ENCODE assay signal across 12 cellular contexts in genomic region chr6:32164295-32164694, GRCh38. TPM values are rescaled to one million over a fixed set of nuclear protein-coding genes. Genes with fewer than 3 reads are reported as not detected.
DNase-seq lines count a peak whose midpoint lies in the region; ATAC-seq, FAIRE-seq and TF ChIP-seq lines count a peak whose summit lies in the region.
"Had no signal": no experiment of that assay in that cellular context is flagged by ENCODE, and none has a peak within 500 bp of the region (broad histone marks: within the 10 kb centered on the region; RNA-seq: fewer than 3 reads in every experiment).

EGFL8 (plus strand) TSS chr6:32164595; CDS start chr6:32166166, 1,571 bp downstream.

- H3K79me2 ChIP-seq in K562 (ENCODE audit: control insufficient read depth, insufficient read depth, low read length): peaks cover 3% of the 10 kb centered on the region; the same call in 1 of the 3 replicates

- no peak for TF ChIP-seq RAD21 in K562 (CRISPR knock-in tag; conservative IDR thresholded peaks at IDR 0.05 in 1 of 2, IDR thresholded peaks at IDR 0.05 in 1 of 2)

- no peaks in the 10 kb centered on the region for H3K9me1 ChIP-seq in K562 (ENCODE audit: control insufficient read depth, insufficient read depth, low read length)

- TF ChIP-seq EP300 in K562 (IDR thresholded peaks at IDR 0.05; ENCODE audit: low read length) (no peak), stomach (IDR thresholded peaks at IDR 0.05) (no peak)

- in situ Hi-C loops in K562 (cut with MboI): no loop called here
- in situ Hi-C loops in HAP-1 (cut with MboI; ENCODE audit: low sequenced_read_pairs): no loop called here

- TF ChIP-seq POLR2A in K562 (conservative IDR thresholded peaks at IDR 0.05): no peak
- TF ChIP-seq POLR2A in stomach (IDR thresholded peaks at IDR 0.05): no peak

- DNase-seq in K562 (ENCODE audit: extremely low read depth in 1 of 4, low spot score in 3 of 4): no peak
- no peak for DNase-seq in stomach
- DNase-seq in hepatic stellate cell (ENCODE audit: low spot score): no peak
- no peak for DNase-seq in stimulated activated CD4-positive, alpha-beta T cell treated with anti-CD3 and anti-CD28 coated beads, Interleukin-1b, Interleukin-23, amount 100 ng/mL, for 48 hours
- DNase-seq in HAP-1 (ENCODE audit: low spot score in 2 of 2): no peak
- DNase-seq: activated CD8-positive, alpha-beta memory T cell treated with anti-CD3 and anti-CD28 coated beads, Interleukin-2, amount 50 U/mL, for 48 hours; CD4-positive, CD25-positive, alpha-beta regulatory T cell; NCI-H2081; retina had no signal

- H3K27me3 ChIP-seq in HUES64 (ENCODE audit: insufficient read depth, low read length) (no peaks in the 10 kb centered on the region), K562 (ENCODE audit: control insufficient read depth in 2 of 2, insufficient read depth in 2 of 2, low read length in 2 of 2) (no peaks in the 10 kb centered on the region), stomach (no peaks in the 10 kb centered on the region), HAP-1 (ENCODE audit: low read depth) (no peaks in the 10 kb centered on the region)

- CTCF ChIA-PET in K562 (lab: Yijun Ruan, JAX; ENCODE audit: low intra/inter-chr PET ratio): no interaction called here

- H4K20me1 ChIP-seq in K562 (replicated peaks; ENCODE audit: control insufficient read depth, insufficient read depth, low read length): no peaks in the 10 kb centered on the region

- no peak for FAIRE-seq in K562 (lab: Jason Lieb, UNC)

- H3K4me3 ChIP-seq in HUES64 (ENCODE audit: low read length): no peak within 1 kb of the TSS
- H3K4me3 ChIP-seq in K562: no peak within 1 kb of the TSS
- H3K4me3 ChIP-seq in mesodermal cell (ENCODE audit: extremely low read depth, insufficient read depth, low read length, poor library complexity, severe bottlenecking): no peak within 1 kb of the TSS
- no peak within 1 kb of the TSS for H3K4me3 ChIP-seq in stomach
- no peak within 1 kb of the TSS for H3K4me3 ChIP-seq in HAP-1

- intact Hi-C loops in K562 (cut with micrococcal nuclease): no loop called here
- intact Hi-C loops in stomach (cut with DNase I; ENCODE audit: low total_unique reads): no loop called here

- H3K9me3 ChIP-seq in HUES64 (ENCODE audit: insufficient read depth, low read depth, low read length): no peaks in the 10 kb centered on the region
- H3K9me3 ChIP-seq in K562 (replicated peaks; ENCODE audit: control insufficient read depth, insufficient read depth, low read depth, low read length): no peaks in the 10 kb centered on the region
- H3K9me3 ChIP-seq in mesodermal cell (ENCODE audit: control insufficient read depth, low read length): no peaks in the 10 kb centered on the region
- no peaks in the 10 kb centered on the region for H3K9me3 ChIP-seq in stomach
- H3K9me3 ChIP-seq in HAP-1: no peaks in the 10 kb centered on the region

- ATAC-seq in K562 (no peak), HG02678 (IDR thresholded peaks at IDR 0.05; ENCODE audit: unreplicated experiment) (no peak)

- H3K27ac ChIP-seq in HUES64 (ENCODE audit: low read depth, low read length): peak within 1 kb of the TSS; percentile 25; the same call in 1 of the 2 replicates
- H3K27ac ChIP-seq in K562 (ENCODE audit: extremely low read depth, low read depth, low read length): no peak within 1 kb of the TSS; the same call in 2 of the 3 replicates
- peak within 1 kb of the TSS; percentile 83 for H3K27ac ChIP-seq in mesodermal cell (ENCODE audit: low read depth, low read length, severe bottlenecking)
- H3K27ac ChIP-seq in stomach: peak within 1 kb of the TSS in 4 of 5 donors; percentile 48 to 61 (median 54)

- TF ChIP-seq CTCF in K562 (IDR thresholded peaks at IDR 0.05 in 2 of 3, conservative IDR thresholded peaks at IDR 0.05 in 1 of 3; ENCODE audit: insufficient read depth in 2 of 3, low read depth in 1 of 3, low read length in 3 of 3) (no peak), stomach (IDR thresholded peaks at IDR 0.05) (no peak)

- H3K4me1 ChIP-seq in HUES64 (ENCODE audit: insufficient read depth, low read length) (no peaks in the 10 kb centered on the region), K562 (replicated peaks in 1 of 2; ENCODE audit: control insufficient read depth in 2 of 2, insufficient read depth in 2 of 2, low read length in 2 of 2) (peaks cover 35 to 39% of the 10 kb centered on the region in 2 experiments), mesodermal cell (ENCODE audit: control insufficient read depth, insufficient read depth, low read length, poor library complexity, severe bottlenecking) (peaks cover 8% of the 10 kb centered on the region), stomach (peaks cover 13 to 36% (median 27%) of the 10 kb centered on the region in 4 donors), HAP-1 (no peaks in the 10 kb centered on the region)

- no peak within 1 kb of the TSS for H3K4me2 ChIP-seq in K562 (ENCODE audit: insufficient read depth, low read length)

- no TSS peak for BruUV-seq in K562 (replicated peaks; lab: Mats Ljungman, UMichigan)

- H3K9ac ChIP-seq in HUES64 (ENCODE audit: low read depth, low read length) (0 out of 2 replicates have a peak within 1 kb of the TSS, but pooled peaks have one; percentile 26), K562 (ENCODE audit: insufficient read depth in 1 of 2, low read depth in 2 of 2, low read length in 2 of 2) (peak within 1 kb of the TSS in 1 of 2 experiments; percentile 50; a peak in 1 of 4 replicates)

- POLR2A ChIA-PET in K562 (lab: Yijun Ruan, JAX): interaction anchor here (0.8 to 4.6 kb wide), 7 partner anchors 8 to 35 kb away, joined by 3 to 30 read pairs (median 5); partner anchors contain the start of genes AGPAT1, FKBPL, PRRT1 and RNF5

- H2AFZ ChIP-seq in K562 (ENCODE audit: low read depth, low read length): no peak within 1 kb of the TSS

- H3K36me3 ChIP-seq in HUES64 (ENCODE audit: insufficient read depth, low read length) (peaks cover 46% of the 10 kb centered on the region), K562 (ENCODE audit: control insufficient read depth, insufficient read depth, low read length) (peaks cover 66% of the 10 kb centered on the region), mesodermal cell (ENCODE audit: control insufficient read depth, insufficient read depth, low read length) (peaks cover 80% of the 10 kb centered on the region), stomach (peaks cover 24 to 91% (median 79%) of the 10 kb centered on the region in 4 donors), HAP-1 (replicated peaks) (peaks cover 37% of the 10 kb centered on the region)

TF ChIP-seq in K562, 482 proteins besides CTCF, POLR2A, EP300 and RAD21 (continues in another document):
- TF ChIP-seq XRCC5 (IDR thresholded peaks at IDR 0.05; ENCODE audit: low read depth, low read length) (no peak), SMARCC2 (IDR thresholded peaks at IDR 0.05; ENCODE audit: low read depth) (no peak), DNMT1 (IDR thresholded peaks at IDR 0.05) (no peak)

RNA-seq across cellular contexts. Expression of gene EGFL8, which starts in this region (rescaled TPM):
- polyA plus RNA-seq in HUES64 (2013, experiment 1 of 2): 8.1 TPM
- 8.0 TPM for polyA plus RNA-seq in HUES64 (2013, experiment 2 of 2)
- 40.9 and 90.2 TPM in 2 replicates for total RNA-seq in K562 (2011; cell fraction: chromatin; rRNA removed; ENCODE audit: low replicate concordance)
- 30.7 and 39.2 TPM in 2 replicates for total RNA-seq in K562 (2011; cell fraction: nucleolus; rRNA removed)
- total RNA-seq in K562 (2011; cell fraction: nucleoplasm; rRNA removed): 33.1 and 38.9 TPM in 2 replicates
- total RNA-seq in K562 (2014; rRNA removed) (14.2 and 20.9 TPM in 2 replicates), K562 (2014; rRNA removed; fragmentation: Illumina TruSeq; extraction: Trizol) (10.0 and 12.1 TPM in 2 replicates), K562 (2015; rRNA removed; fragmentation: Illumina TruSeq; extraction: Trizol) (13.3 and 15.5 TPM in 2 replicates), K562 (2021) (21.7 and 26.0 TPM in 2 replicates), stomach (100 to 1,000 TPM in 1 of 5 donors, 10 to 100 TPM in 2, 1 to 10 TPM in 1, under 1 TPM in 1; 0.87 to 224 (median 10.1) TPM)
- polyA plus RNA-seq in K562 (2011; rRNA removed) (14.8 and 17.9 TPM in 2 replicates), K562 (2014; fragmentation: Illumina TruSeq; extraction: Trizol) (19.1 and 26.3 TPM in 2 replicates), K562 (2014; fragmentation: Nextera tagmentation; extraction: Ambion mirVana) (1 to 10 TPM; 2.2 to 2.8 TPM), K562 (2014; rRNA removed) (39.8 and 47.4 TPM in 2 replicates), stomach (10 to 100 TPM; 14.6 to 30.3 (median 16.6) TPM)
- polyA plus RNA-seq in K562 (2011; cell fraction: cytosol; rRNA removed): 9.3 and 10.7 TPM in 2 replicates
- 115 and 141 TPM in 2 replicates for polyA plus RNA-seq in K562 (2011; cell fraction: nucleus; rRNA removed)
- polyA plus RNA-seq in K562 (2012): 16.3 and 29.8 TPM in 2 replicates
- polyA minus RNA-seq in K562 (2011; rRNA and poly(A)+ RNA removed): 1.7 and 2.6 TPM in 2 replicates
- 1.9 TPM in 1 of 2 replicates, not detected in the other for polyA minus RNA-seq in K562 (2011; cell fraction: cytosol; rRNA and poly(A)+ RNA removed)
- polyA minus RNA-seq in K562 (2011; cell fraction: nucleus; rRNA and poly(A)+ RNA removed): 8.6 and 11.7 TPM in 2 replicates
- polyA plus RNA-seq in mesodermal cell (2013, experiment 1 of 2): 30.7 TPM
- polyA plus RNA-seq in mesodermal cell (2013, experiment 2 of 2): 29.1 TPM
